ENCODE assay signal across 27 cellular contexts in genomic region chr18:54762386-54762785, GRCh38.
DNase-seq lines count a peak whose midpoint lies in the region; ATAC-seq and TF ChIP-seq lines count a peak whose summit lies in the region.
"Had no signal": no experiment of that assay in that cellular context is flagged by ENCODE, and none has a peak within 500 bp of the region (broad histone marks: within the 10 kb centered on the region; RNA-seq: fewer than 3 reads in every experiment).

No MANE protein-coding gene starts in this region.

- peaks cover 10 to 19% (median 15%) of the 10 kb centered on the region in 11 experiments; a peak in 19 of 22 replicates for H3K9me3 ChIP-seq in BLaER1 treated with 17β-estradiol and CSF1 and Interleukin-3, amounts not matched to agents 10 nM and 100 nM (replicated peaks in 1 of 11)
- H3K9me3 ChIP-seq in spleen, result peaks cover 0 to 6% (median 0%) of the 10 kb centered on the region in 8 donors
- no peaks in the 10 kb centered on the region for H3K9me3 ChIP-seq in ascending aorta
- H3K9me3 ChIP-seq: neutrophil, psoas muscle, uterus had no signal

- no peak for TF ChIP-seq CTCF in fibroblast of mammary gland (conservative IDR thresholded peaks at IDR 0.05; ENCODE audit: control insufficient read depth, insufficient read depth, low read depth, low read length)
- TF ChIP-seq CTCF in nephron progenitor cell (IDR thresholded peaks at IDR 0.05), result no peak
- no peak for TF ChIP-seq CTCF in spleen (IDR thresholded peaks at IDR 0.05 in 8 of 11, conservative IDR thresholded peaks at IDR 0.05 in 3 of 11)
- TF ChIP-seq CTCF in ascending aorta (IDR thresholded peaks at IDR 0.05), result no peak

- H3K4me2 ChIP-seq in BLaER1 treated with 17β-estradiol and CSF1 and Interleukin-3, amounts not matched to agents 10 nM and 100 nM, result peak overlapping the region; percentile 36 to 80 (median 72)
- H3K4me2 ChIP-seq: KMS-11 had no signal

- no peak for TF ChIP-seq POLR2A in spleen (IDR thresholded peaks at IDR 0.05)

- H3K27me3 ChIP-seq in BLaER1 treated with 17β-estradiol and CSF1 and Interleukin-3, amounts not matched to agents 10 nM and 100 nM, result no peaks in the 10 kb centered on the region
- H3K27me3 ChIP-seq in spleen (replicated peaks in 1 of 7), result no peaks in the 10 kb centered on the region
- H3K27me3 ChIP-seq in ascending aorta, result no peaks in the 10 kb centered on the region
- H3K27me3 ChIP-seq: uterus had no signal

- H3K4me3 Mint-ChIP-seq in nephron progenitor cell, result no peak overlapping the region
- H3K4me3 Mint-ChIP-seq: activated CD8-positive, alpha-beta T cell treated with anti-CD3 and anti-CD28 coated beads, Interleukin-2, amount 10 ng/mL, durations not matched to agents 7 days and 5 days; B cell; effector memory CD8-positive, alpha-beta T cell; T-helper 17 cell had no signal

- ATAC-seq in GM19351 (IDR thresholded peaks at IDR 0.05; ENCODE audit: unreplicated experiment), result no peak
- ATAC-seq: activated CD8-positive, alpha-beta T cell treated with anti-CD3 and anti-CD28 coated beads, Interleukin-2, amount 10 ng/mL, durations not matched to agents 7 days and 5 days; effector memory CD8-positive, alpha-beta T cell; heart right ventricle; psoas muscle; SK-N-SH treated with all-trans-retinoic acid at 6 μM for 48 hours; T-helper 17 cell had no signal

- H3K9ac ChIP-seq in BLaER1 treated with 17β-estradiol and CSF1 and Interleukin-3, amounts not matched to agents 10 nM and 100 nM, result peak overlapping the region in 3 of 11 experiments; percentile 30 to 50 (median 48); a peak in 4 of 22 replicates
- H3K9ac ChIP-seq: KMS-11 had no signal

- peaks cover 6% of the 10 kb centered on the region for H3K27me3 Mint-ChIP-seq in nephron progenitor cell (ENCODE audit: low read depth, poor library complexity)
- H3K27me3 Mint-ChIP-seq: T-helper 17 cell had no signal

- H3K4me1 ChIP-seq in BLaER1 treated with 17β-estradiol and CSF1 and Interleukin-3, amounts not matched to agents 10 nM and 100 nM, result peaks cover 9 to 30% (median 24%) of the 10 kb centered on the region in 10 experiments
- H3K4me1 ChIP-seq in spleen (no peaks in the 10 kb centered on the region), ascending aorta (no peaks in the 10 kb centered on the region)
- H3K4me1 ChIP-seq: heart right ventricle, psoas muscle, uterus had no signal

- intact Hi-C loops in spleen (cut with DNase I; ENCODE audit: low total_unique reads), result no loop called here
- intact Hi-C loops in ascending aorta (cut with DNase I), result no loop called here

- H3K27ac ChIP-seq in BLaER1 treated with 17β-estradiol and CSF1 and Interleukin-3, amounts not matched to agents 10 nM and 100 nM, result peak overlapping the region in 6 of 11 experiments; percentile 29 to 73 (median 64); a peak in 10 of 22 replicates
- H3K27ac ChIP-seq in spleen (no peak overlapping the region), ascending aorta (no peak overlapping the region)
- H3K27ac ChIP-seq: coronary artery, heart right ventricle, KMS-11, neutrophil, psoas muscle, uterus had no signal

- H3K4me3 ChIP-seq in BLaER1 treated with 17β-estradiol and CSF1 and Interleukin-3, amounts not matched to agents 10 nM and 100 nM, result no peak overlapping the region; a peak in 1 of 20 replicates
- no peak overlapping the region for H3K4me3 ChIP-seq in fibroblast of mammary gland (ENCODE audit: control insufficient read depth, low read depth, low read length)
- no peak overlapping the region for H3K4me3 ChIP-seq in spleen
- H3K4me3 ChIP-seq in ascending aorta, result no peak overlapping the region
- H3K4me3 ChIP-seq: coronary artery, heart right ventricle, psoas muscle, uterus had no signal

- no peaks in the 10 kb centered on the region for H3K36me3 Mint-ChIP-seq in nephron progenitor cell (ENCODE audit: low read depth)

- H3K36me3 ChIP-seq in BLaER1 treated with 17β-estradiol and CSF1 and Interleukin-3, amounts not matched to agents 10 nM and 100 nM, result no peaks in the 10 kb centered on the region
- H3K36me3 ChIP-seq in spleen (no peaks in the 10 kb centered on the region), ascending aorta (no peaks in the 10 kb centered on the region)
- H3K36me3 ChIP-seq: heart right ventricle, neutrophil, uterus had no signal

- H3K27ac Mint-ChIP-seq in nephron progenitor cell, result peak overlapping the region; percentile 5
- H3K27ac Mint-ChIP-seq: activated CD8-positive, alpha-beta T cell treated with anti-CD3 and anti-CD28 coated beads, Interleukin-2, amount 10 ng/mL, durations not matched to agents 7 days and 5 days; B cell; effector memory CD8-positive, alpha-beta T cell; T-helper 17 cell had no signal

- DNase-seq in NCI-H226 (peak; percentile 76), fibroblast of mammary gland (ENCODE audit: low read depth) (peak; percentile 21), nephron progenitor cell (no peak), spleen (no peak), ascending aorta (ENCODE audit: low spot score in 2 of 2) (no peak), GM19240 (ENCODE audit: insufficient read length, low spot score) (no peak)
- DNase-seq: activated CD8-positive, alpha-beta T cell treated with anti-CD3 and anti-CD28 coated beads, Interleukin-2, amount 10 ng/mL, durations not matched to agents 7 days and 5 days; activated gamma-delta T cell treated with Interleukin-2 at 50 U/mL for 16 hours; DMS79 treated with DMSO at 0.1 percent for 48 hours; effector memory CD8-positive, alpha-beta T cell; foreskin melanocyte; GF-D8; heart right ventricle; NCI-H1436; NCI-H2107; NCI-H446 treated with DMSO at 0.1 percent for 48 hours; psoas muscle; stimulated activated naive CD4-positive, alpha-beta T cell; T-helper 17 cell; uterus had no signal

- H3K4me1 Mint-ChIP-seq in nephron progenitor cell, result peaks cover 5% of the 10 kb centered on the region
- H3K4me1 Mint-ChIP-seq: B cell, T-helper 17 cell had no signal

- no peaks in the 10 kb centered on the region for H4K20me1 ChIP-seq in BLaER1 treated with 17β-estradiol and CSF1 and Interleukin-3, amounts not matched to agents 10 nM and 100 nM

- H3K9me3 Mint-ChIP-seq in nephron progenitor cell, result peaks cover 8% of the 10 kb centered on the region
- H3K9me3 Mint-ChIP-seq: effector memory CD8-positive, alpha-beta T cell had no signal

- 53 to 68% (median 61%) methylated on average over 5 of the region's 5 CpGs for WGBS in spleen, 5 donors

Comparison
In these comparisons a context has a peak if more than half of its experiments do, and no peak if none do; other contexts are left out.
1. H3K27ac ChIP-seq: peak in BLaER1 treated with 17β-estradiol and CSF1 and Interleukin-3, amounts not matched to agents 10 nM and 100 nM (6 of 11); none in spleen (0 of 8) and ascending aorta (0 of 2).
2. DNase-seq: peak in NCI-H226 (single experiment) and fibroblast of mammary gland (single experiment); none in nephron progenitor cell (single experiment), spleen (single experiment), ascending aorta (0 of 2) and GM19240 (single experiment).